ENCODE assay signal across 27 cellular contexts in genomic region chr10:71717756-71718065, GRCh38. TPM values are rescaled to one million over a fixed set of nuclear protein-coding genes. Genes with fewer than 3 reads are reported as not detected.
DNase-seq lines count a peak whose midpoint lies in the region; ATAC-seq and TF ChIP-seq lines count a peak whose summit lies in the region.
"Had no signal": no experiment of that assay in that cellular context is flagged by ENCODE, and none has a peak within 500 bp of the region (broad histone marks: within the 10 kb centered on the region; RNA-seq: fewer than 3 reads in every experiment).

No MANE protein-coding gene starts in this region.

- no peak overlapping the region for H3K4me3 ChIP-seq in BLaER1
- H3K4me3 ChIP-seq: smooth muscle cell, transverse colon had no signal

- H3K27ac Mint-ChIP-seq in T-helper 2 cell treated with Interferon-gamma antibody and Interleukin-4, amounts not matched to agents 5 μg/mL and 100 μg/mL, for 36 hours = peak overlapping the region; percentile 12
- peak overlapping the region in 8 of 10 donors; percentile 7 to 99 (median 65) for H3K27ac Mint-ChIP-seq in naive thymus-derived CD8-positive, alpha-beta T cell
- H3K27ac Mint-ChIP-seq in HFFc6 = no peak overlapping the region
- no peak overlapping the region for H3K27ac Mint-ChIP-seq in CD4-positive, alpha-beta T cell
- H3K27ac Mint-ChIP-seq: stimulated activated naive B cell treated with anti-CD40 and anti-IgM and Interleukin-4, amounts not matched to agents 10 μg/mL and 1 μg/mL and 100 μg/mL, for 72 hours had no signal

- H4K20me1 ChIP-seq in BLaER1 = no peaks in the 10 kb centered on the region

- no peaks in the 10 kb centered on the region for H3K27me3 ChIP-seq in BLaER1
- H3K27me3 ChIP-seq in CD4-positive, alpha-beta T cell (ENCODE audit: control insufficient read depth, insufficient read depth, low read length) = no peaks in the 10 kb centered on the region
- H3K27me3 ChIP-seq: transverse colon had no signal

- H3K27me3 Mint-ChIP-seq in T-helper 2 cell treated with Interferon-gamma antibody and Interleukin-4, amounts not matched to agents 5 μg/mL and 100 μg/mL, for 36 hours (ENCODE audit: low read depth) = no peaks in the 10 kb centered on the region
- no peaks in the 10 kb centered on the region for H3K27me3 Mint-ChIP-seq in naive thymus-derived CD8-positive, alpha-beta T cell
- H3K27me3 Mint-ChIP-seq in HFFc6 (ENCODE audit: insufficient read depth) = peaks cover 36% of the 10 kb centered on the region
- H3K27me3 Mint-ChIP-seq in CD4-positive, alpha-beta T cell = no peaks in the 10 kb centered on the region

- POLR2A ChIA-PET in naive thymus-derived CD8-positive, alpha-beta T cell (lab: Charles Lee) = interaction anchor here (1.1 to 17.8 kb wide), 5 partner anchors 9 to 54 kb away, joined by 3 to 317 read pairs (median 4); partner anchors contain the start of gene VSIR
- POLR2A ChIA-PET in CD4-positive, alpha-beta T cell (lab: Charles Lee) = interaction anchor here (0.7 to 1.3 kb wide), 4 partner anchors 9 to 56 kb away, joined by 3 to 5 read pairs (median 3); partner anchors contain the start of gene VSIR

- no peak for TF ChIP-seq CTCF in HFFc6 (IDR thresholded peaks at IDR 0.05)
- no peak for TF ChIP-seq CTCF in CD4-positive, alpha-beta T cell (IDR thresholded peaks at IDR 0.05)

- peak overlapping the region; percentile 45 for H3K4me2 ChIP-seq in BLaER1
- H3K4me2 ChIP-seq: smooth muscle cell had no signal

- H3K27ac ChIP-seq in BLaER1 (no peak overlapping the region), cingulate gyrus (ENCODE audit: low read depth, low read length) (peak overlapping the region; percentile 8)
- no peak overlapping the region for H3K27ac ChIP-seq in CD4-positive, alpha-beta T cell (ENCODE audit: low read depth, low read length)
- H3K27ac ChIP-seq: 22Rv1, VCaP had no signal

- no peak overlapping the region for H3K4me3 Mint-ChIP-seq in T-helper 2 cell treated with Interferon-gamma antibody and Interleukin-4, amounts not matched to agents 5 μg/mL and 100 μg/mL, for 36 hours
- H3K4me3 Mint-ChIP-seq in naive thymus-derived CD8-positive, alpha-beta T cell = peak overlapping the region in 2 of 10 donors; percentile 13 to 45
- no peak overlapping the region for H3K4me3 Mint-ChIP-seq in HFFc6
- H3K4me3 Mint-ChIP-seq in CD4-positive, alpha-beta T cell = no peak overlapping the region
- H3K4me3 Mint-ChIP-seq: stimulated activated naive B cell treated with anti-CD40 and anti-IgM and Interleukin-4, amounts not matched to agents 10 μg/mL and 1 μg/mL and 100 μg/mL, for 72 hours had no signal

- no peaks in the 10 kb centered on the region for H3K36me3 Mint-ChIP-seq in T-helper 2 cell treated with Interferon-gamma antibody and Interleukin-4, amounts not matched to agents 5 μg/mL and 100 μg/mL, for 36 hours (ENCODE audit: low read depth)
- no peaks in the 10 kb centered on the region for H3K36me3 Mint-ChIP-seq in naive thymus-derived CD8-positive, alpha-beta T cell
- 0 out of 2 replicates have a peak, but pooled peaks cover 4% of the 10 kb centered on the region for H3K36me3 Mint-ChIP-seq in HFFc6 (ENCODE audit: low read depth)
- no peaks in the 10 kb centered on the region for H3K36me3 Mint-ChIP-seq in CD4-positive, alpha-beta T cell (ENCODE audit: low read depth)
- H3K36me3 Mint-ChIP-seq: stimulated activated naive B cell treated with anti-CD40 and anti-IgM and Interleukin-4, amounts not matched to agents 10 μg/mL and 1 μg/mL and 100 μg/mL, for 72 hours had no signal

- ATAC-seq in naive thymus-derived CD8-positive, alpha-beta T cell = no peak
- no peak for ATAC-seq in CD4-positive, alpha-beta T cell (ENCODE audit: poor library complexity)
- ATAC-seq: stimulated activated naive B cell treated with anti-CD40 and anti-IgM and Interleukin-4, amounts not matched to agents 10 μg/mL and 1 μg/mL and 100 μg/mL, for 72 hours had no signal

- intact Hi-C loops in CD4-positive, alpha-beta T cell (cut with DNase I, micrococcal nuclease) = no loop called here

- H3K4me1 Mint-ChIP-seq in T-helper 2 cell treated with Interferon-gamma antibody and Interleukin-4, amounts not matched to agents 5 μg/mL and 100 μg/mL, for 36 hours (ENCODE audit: low read depth) = peaks cover 24% of the 10 kb centered on the region
- H3K4me1 Mint-ChIP-seq in naive thymus-derived CD8-positive, alpha-beta T cell = peaks cover 30 to 83% (median 63%) of the 10 kb centered on the region in 4 donors
- H3K4me1 Mint-ChIP-seq in HFFc6 (ENCODE audit: low read depth) = peaks cover 18% of the 10 kb centered on the region
- peaks cover 57% of the 10 kb centered on the region for H3K4me1 Mint-ChIP-seq in CD4-positive, alpha-beta T cell (ENCODE audit: low read depth)

- CTCF ChIA-PET in CD4-positive, alpha-beta T cell (lab: Charles Lee) = interaction anchor here (0.8 kb wide), 1 partner anchor 21 kb away, joined by 3 read pairs; no protein-coding TSS in a partner anchor

- no peaks in the 10 kb centered on the region for H3K9me3 Mint-ChIP-seq in T-helper 2 cell treated with Interferon-gamma antibody and Interleukin-4, amounts not matched to agents 5 μg/mL and 100 μg/mL, for 36 hours
- H3K9me3 Mint-ChIP-seq in naive thymus-derived CD8-positive, alpha-beta T cell = no peaks in the 10 kb centered on the region
- H3K9me3 Mint-ChIP-seq in HFFc6 = no peaks in the 10 kb centered on the region
- H3K9me3 Mint-ChIP-seq in CD4-positive, alpha-beta T cell = no peaks in the 10 kb centered on the region
- H3K9me3 Mint-ChIP-seq: stimulated activated naive B cell treated with anti-CD40 and anti-IgM and Interleukin-4, amounts not matched to agents 10 μg/mL and 1 μg/mL and 100 μg/mL, for 72 hours had no signal

- H3K4me1 ChIP-seq in BLaER1 = peaks cover 64% of the 10 kb centered on the region

- no peaks in the 10 kb centered on the region for H3K9me3 ChIP-seq in BLaER1
- H3K9me3 ChIP-seq in CD4-positive, alpha-beta T cell (ENCODE audit: control insufficient read depth, low read length) = no peaks in the 10 kb centered on the region
- H3K9me3 ChIP-seq: transverse colon had no signal

- H3K36me3 ChIP-seq in BLaER1 = no peaks in the 10 kb centered on the region
- H3K36me3 ChIP-seq: transverse colon had no signal

- no peak overlapping the region for H3K9ac ChIP-seq in BLaER1

- no peak for DNase-seq in T-helper 2 cell treated with Interferon-gamma antibody and Interleukin-4, amounts not matched to agents 5 μg/mL and 100 μg/mL, for 36 hours (ENCODE audit: low spot score)
- DNase-seq in T-helper 2 cell (no peak), HFFc6 (no peak), NCI-H748 (lab: John Stamatoyannopoulos, UW; ENCODE audit: unreplicated experiment) (no peak)
- DNase-seq in naive thymus-derived CD8-positive, alpha-beta T cell = no peak
- no peak for DNase-seq in CD4-positive, alpha-beta T cell
- DNase-seq: activated CD4-positive, alpha-beta T cell treated with anti-CD3 and anti-CD28 coated beads, Interleukin-2, amount 50 U/mL, for 4 hours; activated gamma-delta T cell; COR-L47; DMS79; effector CD4-positive, alpha-beta T cell; erythroblast; left cardiac atrium; NCI-H1417 treated with DMSO at 0.1 percent for 48 hours; NCI-H2107; NCI-H510A; NK-92 treated with Interleukin-12 subunit alpha and Interleukin-12 subunit beta, amount 100 ng/mL, for 24 hours; stimulated activated naive B cell treated with anti-CD40 and anti-IgM and Interleukin-4, amounts not matched to agents 10 μg/mL and 1 μg/mL and 100 μg/mL, for 72 hours; transverse colon had no signal

RNA-seq across cellular contexts. Expression of gene C10orf105, which starts 1.9 kb away (rescaled TPM):
- under 1 TPM; 0.21 to 0.25 TPM for total RNA-seq in naive thymus-derived CD8-positive, alpha-beta T cell
- polyA plus RNA-seq in naive thymus-derived CD8-positive, alpha-beta T cell = under 1 TPM in 1 of 3 donors, not detected in 2; 0.10 TPM
- total RNA-seq in HFFc6 (2021; fragmentation: NEBNext Ultra II Directional; extraction: Animal tissue kit (Norgen Biotek cat#: 25700)) = not detected
- total RNA-seq in CD4-positive, alpha-beta T cell = under 1 TPM; 0.25 to 0.36 TPM
- total RNA-seq: MCF 10A, pulmonary artery endothelial cell had no signal
- polyA plus RNA-seq: aorta, smooth muscle cell had no signal

RNA-seq across cellular contexts. Expression of gene VSIR, which starts 55.6 kb away (rescaled TPM):
- 100 to 1,000 TPM; 102 to 114 TPM for total RNA-seq in naive thymus-derived CD8-positive, alpha-beta T cell
- polyA plus RNA-seq in naive thymus-derived CD8-positive, alpha-beta T cell = 100 to 1,000 TPM; 211 to 343 (median 262) TPM
- 10 to 100 TPM; 24.3 to 36.2 (median 29.0) TPM for total RNA-seq in HFFc6 (2021; fragmentation: NEBNext Ultra II Directional; extraction: Animal tissue kit (Norgen Biotek cat#: 25700))
- total RNA-seq in CD4-positive, alpha-beta T cell = 10 to 100 TPM; 86.2 to 91.4 TPM

Comparison
In these comparisons a context has a peak if more than half of its experiments do, and no peak if none do; other contexts are left out.
1. H3K27ac Mint-ChIP-seq: peak in T-helper 2 cell treated with Interferon-gamma antibody and Interleukin-4, amounts not matched to agents 5 μg/mL and 100 μg/mL, for 36 hours (single experiment) and naive thymus-derived CD8-positive, alpha-beta T cell (8 of 10); none in HFFc6 (single experiment) and CD4-positive, alpha-beta T cell (single experiment).